8 cellular contexts compared by ENCODE assay signal in the genomic region with DNA sequence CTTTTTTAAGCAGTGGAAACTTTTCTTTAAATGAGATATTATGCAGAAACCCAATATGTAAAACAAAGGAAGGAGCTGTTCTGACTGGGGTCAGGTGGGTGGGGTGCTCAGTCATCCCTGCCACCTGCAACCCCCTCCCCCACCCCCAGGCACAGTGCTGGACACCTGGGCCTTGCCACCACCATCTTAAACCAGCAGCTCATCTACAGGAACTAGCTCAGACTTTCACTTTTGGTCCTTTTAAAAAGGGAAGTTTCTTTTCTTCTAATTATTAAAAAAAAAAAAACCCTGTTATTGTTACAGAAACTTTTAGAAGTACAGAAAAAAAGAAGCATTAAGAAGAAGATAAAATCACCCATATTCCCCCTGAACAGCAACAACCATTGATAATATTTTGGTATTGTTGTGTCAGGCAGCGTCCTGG. TPM values are rescaled to one million over a fixed set of nuclear protein-coding genes. Genes with fewer than 3 reads are reported as not detected.
DNase-seq lines count a peak whose midpoint lies in the region; ATAC-seq and TF ChIP-seq lines count a peak whose summit lies in the region.

No MANE protein-coding gene starts in this region.

- H3K4me3 ChIP-seq in spleen (no peak overlapping the region), right atrium auricular region (no peak overlapping the region)

- 24 to 43% (median 28%) methylated on average over 1 of the region's 1 CpG for WGBS in spleen, 5 donors

- H3K27ac ChIP-seq in spleen (peak overlapping the region; percentile 61 to 89 (median 79)), right atrium auricular region (no peak overlapping the region)

- DNase-seq in activated CD4-positive, alpha-beta T cell treated with anti-CD3 and anti-CD28 coated beads, Interleukin-2, amount 50 U/mL, for 1 hour = peak; percentile 23
- DNase-seq in spleen = peak; percentile 91
- DNase-seq in right atrium auricular region (ENCODE audit: low spot score) = no peak
- no peak for DNase-seq in NCI-H1930 (lab: John Stamatoyannopoulos, UW)
- no peak for DNase-seq in activated gamma-delta T cell (lab: John Stamatoyannopoulos, UW)
- no peak for DNase-seq in NCI-H446 (lab: John Stamatoyannopoulos, UW)

- no peak for TF ChIP-seq POLR2A in spleen (IDR thresholded peaks at IDR 0.05)

- H3K27me3 ChIP-seq in spleen (replicated peaks in 1 of 7) (no peaks in the 10 kb centered on the region), right atrium auricular region (no peaks in the 10 kb centered on the region)

- H3K36me3 ChIP-seq in spleen (peaks cover 0 to 26% (median 11%) of the 10 kb centered on the region in 6 donors), right atrium auricular region (no peaks in the 10 kb centered on the region)

- TF ChIP-seq CTCF in spleen (IDR thresholded peaks at IDR 0.05 in 8 of 11, conservative IDR thresholded peaks at IDR 0.05 in 3 of 11) (peak in 2 of 11 experiments; percentile 7 to 8), right atrium auricular region (IDR thresholded peaks at IDR 0.05) (no peak)

- peaks cover 25 to 100% (median 68%) of the 10 kb centered on the region in 6 donors for H3K4me1 ChIP-seq in spleen
- H3K4me1 ChIP-seq in right atrium auricular region = no peaks in the 10 kb centered on the region

- intact Hi-C loops in spleen (cut with DNase I; ENCODE audit: low total_unique reads) = no loop called here

- H3K9me3 ChIP-seq in spleen (no peaks in the 10 kb centered on the region), right atrium auricular region (no peaks in the 10 kb centered on the region)

- peak; percentile 93 for ATAC-seq in GM19455 (IDR thresholded peaks at IDR 0.05; ENCODE audit: unreplicated experiment)
- ATAC-seq in HG03342 (IDR thresholded peaks at IDR 0.05; ENCODE audit: unreplicated experiment) = peak; percentile 83

RNA-seq across cellular contexts. Expression of gene PPP1R16B, which starts 37.1 kb away (rescaled TPM):
- 10 to 100 TPM; 35.7 to 66.0 (median 47.4) TPM for total RNA-seq in spleen
- polyA plus RNA-seq in spleen = 10 to 100 TPM; 16.0 to 35.0 (median 16.5) TPM
- total RNA-seq in right atrium auricular region = 1 to 10 TPM in 1 of 2 donors, under 1 TPM in 1; 0.96 to 6.6 TPM

Comparison
In these comparisons a context has a peak if more than half of its experiments do, and no peak if none do; other contexts are left out.
1. DNase-seq: peak in activated CD4-positive, alpha-beta T cell treated with anti-CD3 and anti-CD28 coated beads, Interleukin-2, amount 50 U/mL, for 1 hour (single experiment) and spleen (single experiment); none in right atrium auricular region (single experiment), NCI-H1930 (0 of 2), activated gamma-delta T cell (single experiment) and NCI-H446 (0 of 2).
2. H3K27ac ChIP-seq: peak in spleen (8 of 8); none in right atrium auricular region (0 of 2).
3. RNA of gene PPP1R16B, which starts 37.1 kb away (total RNA-seq): 35.7 to 66.0 TPM in spleen; 0.96 to 6.6 TPM in right atrium auricular region; every median in the first group is over 4 times any median in the second.